In the genomic region with DNA sequence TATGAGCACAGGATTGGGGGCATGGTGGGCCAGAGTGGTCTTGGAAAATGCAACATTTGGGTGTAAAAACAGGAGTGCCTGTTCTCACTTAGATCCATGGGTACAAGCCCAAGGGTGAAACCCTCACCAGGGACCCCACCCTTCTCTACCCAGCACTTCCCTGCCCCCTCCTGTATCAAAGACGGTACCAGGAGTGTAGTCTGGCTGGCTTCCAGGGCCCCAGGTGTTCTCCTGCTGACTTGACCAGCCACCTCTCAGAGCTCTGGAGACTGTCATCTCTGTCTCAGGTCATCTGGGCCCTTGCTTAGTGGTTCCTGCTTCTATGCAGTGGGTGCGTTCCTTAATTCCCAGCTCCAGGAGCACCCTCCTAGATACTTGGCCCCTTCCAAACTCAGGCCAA, we compare ENCODE assay signal across 32 cellular contexts.
"Had no signal": no experiment of that assay in that cellular context is flagged by ENCODE, and none has a peak within 500 bp of the region (broad histone marks: within the 10 kb centered on the region; RNA-seq: fewer than 3 reads in every experiment).

No MANE protein-coding gene starts in this region.

- ATAC-seq: activated CD8-positive, alpha-beta T cell treated with anti-CD3 and anti-CD28 coated beads for 36 hours; activated naive CD4-positive, alpha-beta T cell treated with anti-CD3 and anti-CD28 coated beads, Interleukin-2, amount 50 U/mL, for 72 hours; activated T-cell treated with anti-CD3 and anti-CD28 coated beads, Interleukin-2, amount 50 U/mL, for 4 hours; activated T-cell treated with anti-CD3 and anti-CD28 coated beads, Interleukin-2, amount 50 U/mL, for 72 hours; activated T-helper 17 cell treated with anti-CD3 and anti-CD28 coated beads, Interleukin-2, amount 50 U/mL, for 72 hours had no signal

- DNase-seq: activated B cell treated with CpG ODN at 0.5 μM for 24 hours; activated CD4-positive, alpha-beta memory T cell treated with anti-CD3 and anti-CD28 coated beads for 36 hours; activated CD4-positive, alpha-beta T cell treated with anti-CD3 and anti-CD28 coated beads for 4 hours; activated CD4-positive, alpha-beta T cell treated with anti-CD3 and anti-CD28 coated beads, Interleukin-2, amount 10 ng/mL, durations not matched to agents 24 days and 14 days; activated CD4-positive, alpha-beta T cell treated with anti-CD3 and anti-CD28 coated beads, Interleukin-2, amount 50 U/mL, for 1 hour; activated CD4-positive, alpha-beta T cell treated with anti-CD3 and anti-CD28 coated beads, Interleukin-2, amount 50 U/mL, for 4 hours; activated CD4-positive, CD25-positive, alpha-beta regulatory T cell treated with anti-CD3 and anti-CD28 coated beads, Interleukin-2, amount 50 U/mL, for 72 hours; activated CD8-positive, alpha-beta memory T cell treated with anti-CD3 and anti-CD28 coated beads, Interleukin-2, amount 50 U/mL, for 4 hours; activated CD8-positive, alpha-beta T cell treated with anti-CD3 and anti-CD28 coated beads for 36 hours; activated effector memory CD4-positive, alpha-beta T cell treated with anti-CD3 and anti-CD28 coated beads, Interleukin-2, amount 50 U/mL, for 16 hours; activated gamma-delta T cell treated with Interleukin-2 at 50 U/mL for 16 hours; activated naive CD4-positive, alpha-beta T cell; activated naive CD4-positive, alpha-beta T cell treated with anti-CD3 and anti-CD28 coated beads for 36 hours; activated naive CD4-positive, alpha-beta T cell treated with anti-CD3 and anti-CD28 coated beads, Interleukin-2, amount 50 U/mL, for 16 hours; activated naive CD8-positive, alpha-beta T cell treated with anti-CD3 and anti-CD28 coated beads for 36 hours; activated T-cell treated with anti-CD3 and anti-CD28 coated beads for 4 hours; activated T-cell treated with anti-CD3 and anti-CD28 coated beads, Interleukin-2, amount 50 U/mL, for 1 hour; activated T-cell treated with anti-CD3 and anti-CD28 coated beads, Interleukin-2, amount 50 U/mL, for 4 hours; activated T-cell treated with anti-CD3 and anti-CD28 coated beads, Interleukin-2, amount 50 U/mL, for 72 hours; adrenal gland; amniotic stem cell; aorta; caudate nucleus; cerebellar nuclear complex; T-helper 2 cell; T-helper 9 cell had no signal

- FAIRE-seq: astrocyte, TTC549 had no signal

- H3K27me3 ChIP-seq: adrenal gland, cardiac muscle cell had no signal

- H3K4me3 ChIP-seq: adrenal gland, cardiac muscle cell had no signal

- H3K36me3 ChIP-seq: adrenal gland, cardiac muscle cell had no signal

- H3K9me3 ChIP-seq: adrenal gland had no signal

- H3K27ac ChIP-seq: adrenal gland, cardiac muscle cell, VCaP had no signal
